18 cellular contexts compared by ENCODE assay signal in genomic region chr9:78324682-78325081, GRCh38. TPM values are rescaled to one million over a fixed set of nuclear protein-coding genes. Genes with fewer than 3 reads are reported as not detected.
A peak's percentile ranks its signal among the peaks of the same experiment; 100 is the strongest.
DNase-seq lines count a peak whose midpoint lies in the region; ATAC-seq and TF ChIP-seq lines count a peak whose summit lies in the region.
"Had no signal": no experiment of that assay in that cellular context is flagged by ENCODE, and none has a peak within 500 bp of the region (broad histone marks: within the 10 kb centered on the region; RNA-seq: fewer than 3 reads in every experiment).

No MANE protein-coding gene starts in this region.

- H3K27me3 Mint-ChIP-seq in WTC11 (ENCODE audit: low read depth) (no peaks in the 10 kb centered on the region), glutamatergic neuron (ENCODE audit: unreplicated experiment) (peaks cover 2% of the 10 kb centered on the region), osteocyte (ENCODE audit: unreplicated experiment) (no peaks in the 10 kb centered on the region)
- H3K27me3 Mint-ChIP-seq: IgD-negative memory B cell had no signal

- no peak for TF ChIP-seq CTCF in WTC11 (IDR thresholded peaks at IDR 0.05)
- no peak for TF ChIP-seq CTCF in glutamatergic neuron (IDR thresholded peaks at IDR 0.05; ENCODE audit: partially characterized antibody, unreplicated experiment)
- no peak for TF ChIP-seq CTCF in osteocyte (IDR thresholded peaks at IDR 0.05)
- TF ChIP-seq CTCF in mucosa of descending colon (IDR thresholded peaks at IDR 0.05): no peak

- ATAC-seq in WTC11: no peak
- ATAC-seq in mucosa of descending colon: no peak
- ATAC-seq: A549 had no signal

- H3K9ac ChIP-seq in BLaER1 treated with 17β-estradiol and CSF1 and Interleukin-3, amounts not matched to agents 10 nM and 100 nM: no peak overlapping the region

- DNase-seq in WTC11 (ENCODE audit: low spot score) (no peak), glutamatergic neuron (no peak), osteocyte (ENCODE audit: extremely low spot score, unreplicated experiment) (no peak), mucosa of descending colon (no peak), NCI-H2196 treated with DMSO at 0.1 percent for 48 hours (lab: John Stamatoyannopoulos, UW; ENCODE audit: unreplicated experiment) (no peak)
- DNase-seq in activated T-cell treated with anti-CD3 and anti-CD28 coated beads, Interleukin-2, amount 50 U/mL, for 48 hours: no peak
- DNase-seq: DMS79, H7, Kasumi-1, MG63, NCI-H1092, NCI-H1436 treated with DMSO at 0.1 percent for 48 hours, NCI-H774, Right ventricle myocardium superior had no signal

- H3K36me3 ChIP-seq in BLaER1 treated with 17β-estradiol and CSF1 and Interleukin-3, amounts not matched to agents 10 nM and 100 nM: peaks cover 31 to 98% (median 83%) of the 10 kb centered on the region in 11 experiments
- H3K36me3 ChIP-seq in mucosa of descending colon (ENCODE audit: low read depth): no peaks in the 10 kb centered on the region

- H3K27me3 ChIP-seq in BLaER1 treated with 17β-estradiol and CSF1 and Interleukin-3, amounts not matched to agents 10 nM and 100 nM: no peaks in the 10 kb centered on the region
- H3K27me3 ChIP-seq: MG63 had no signal

- peak overlapping the region; percentile 65 for H3K27ac Mint-ChIP-seq in WTC11
- H3K27ac Mint-ChIP-seq in glutamatergic neuron (ENCODE audit: unreplicated experiment): peak overlapping the region; percentile 96
- H3K27ac Mint-ChIP-seq in osteocyte (ENCODE audit: unreplicated experiment): peak overlapping the region; percentile 71
- H3K27ac Mint-ChIP-seq: IgD-negative memory B cell had no signal

- CTCF ChIA-PET in WTC11 (lab: Charles Lee): no interaction called here

- peak overlapping the region in 7 of 11 experiments; percentile 16 to 52 (median 30); a peak in 7 of 22 replicates for H3K4me2 ChIP-seq in BLaER1 treated with 17β-estradiol and CSF1 and Interleukin-3, amounts not matched to agents 10 nM and 100 nM
- H3K4me2 ChIP-seq: A549 had no signal

- H3K36me3 Mint-ChIP-seq in WTC11 (peaks cover 88% of the 10 kb centered on the region), glutamatergic neuron (ENCODE audit: unreplicated experiment) (peaks cover 20% of the 10 kb centered on the region), osteocyte (ENCODE audit: unreplicated experiment) (peaks cover 55% of the 10 kb centered on the region)

- peaks cover 16 to 26% (median 23%) of the 10 kb centered on the region in 10 experiments; a peak in 18 of 20 replicates for H3K4me1 ChIP-seq in BLaER1 treated with 17β-estradiol and CSF1 and Interleukin-3, amounts not matched to agents 10 nM and 100 nM
- H3K4me1 ChIP-seq in mucosa of descending colon (ENCODE audit: low read depth): no peaks in the 10 kb centered on the region
- H3K4me1 ChIP-seq: A549 had no signal

- H3K9me3 ChIP-seq in BLaER1 treated with 17β-estradiol and CSF1 and Interleukin-3, amounts not matched to agents 10 nM and 100 nM (replicated peaks in 1 of 11): peaks cover 0 to under 1% (median 0%) of the 10 kb centered on the region in 11 experiments; a peak in 1 of 22 replicates
- H3K9me3 ChIP-seq in mucosa of descending colon: no peaks in the 10 kb centered on the region
- H3K9me3 ChIP-seq: A549, MG63 had no signal

- intact Hi-C loops in mucosa of descending colon (cut with DNase I, micrococcal nuclease): no loop called here

- H4K20me1 ChIP-seq in BLaER1 treated with 17β-estradiol and CSF1 and Interleukin-3, amounts not matched to agents 10 nM and 100 nM: peaks cover 0 to 71% (median 0%) of the 10 kb centered on the region in 11 experiments; a peak in 6 of 22 replicates

- H3K9me3 Mint-ChIP-seq in WTC11 (no peaks in the 10 kb centered on the region; the same call in 1 of the 2 replicates), glutamatergic neuron (ENCODE audit: unreplicated experiment) (peaks cover 4% of the 10 kb centered on the region), osteocyte (ENCODE audit: unreplicated experiment) (no peaks in the 10 kb centered on the region)
- H3K9me3 Mint-ChIP-seq: IgD-negative memory B cell had no signal

- H3K4me3 ChIP-seq in BLaER1 treated with 17β-estradiol and CSF1 and Interleukin-3, amounts not matched to agents 10 nM and 100 nM: no peak overlapping the region
- no peak overlapping the region for H3K4me3 ChIP-seq in mucosa of descending colon
- H3K4me3 ChIP-seq: A549, MG63 had no signal

- H3K4me1 Mint-ChIP-seq in WTC11 (peaks cover 22% of the 10 kb centered on the region), glutamatergic neuron (ENCODE audit: low read depth, unreplicated experiment) (peaks cover 16% of the 10 kb centered on the region), osteocyte (ENCODE audit: unreplicated experiment) (peaks cover 25% of the 10 kb centered on the region)
- H3K4me1 Mint-ChIP-seq: IgD-negative memory B cell had no signal

- no peak overlapping the region for H3K27ac ChIP-seq in BLaER1 treated with 17β-estradiol and CSF1 and Interleukin-3, amounts not matched to agents 10 nM and 100 nM
- H3K27ac ChIP-seq: A549, C4-2B had no signal

- no peak overlapping the region for H3K4me3 Mint-ChIP-seq in WTC11
- no peak overlapping the region for H3K4me3 Mint-ChIP-seq in glutamatergic neuron (ENCODE audit: unreplicated experiment)
- no peak overlapping the region for H3K4me3 Mint-ChIP-seq in osteocyte (ENCODE audit: unreplicated experiment)
- H3K4me3 Mint-ChIP-seq: IgD-negative memory B cell had no signal

- POLR2A ChIA-PET in WTC11 (lab: Charles Lee): interaction anchor here (0.7 to 2.0 kb wide), 2 partner anchors 10 to 43 kb away, joined by 3 to 8 read pairs; no protein-coding TSS in a partner anchor

TF ChIP-seq in WTC11, 78 proteins besides CTCF, POLR2A, EP300 and RAD21 (continues in another document):
- TF ChIP-seq NFE2L1 (CRISPR knock-in tag; IDR thresholded peaks at IDR 0.05) (no peak), NR2C2 (CRISPR knock-in tag; IDR thresholded peaks at IDR 0.05) (no peak), ZMAT4 (CRISPR knock-in tag; IDR thresholded peaks at IDR 0.05) (no peak), ZNF232 (CRISPR knock-in tag; IDR thresholded peaks at IDR 0.05) (no peak), MXD4 (CRISPR knock-in tag; IDR thresholded peaks at IDR 0.05; ENCODE audit: borderline replicate concordance) (no peak), PREB (CRISPR knock-in tag; IDR thresholded peaks at IDR 0.05; ENCODE audit: borderline replicate concordance) (no peak), CREB1 (CRISPR knock-in tag; IDR thresholded peaks at IDR 0.05) (no peak), GRHL2 (CRISPR knock-in tag; IDR thresholded peaks at IDR 0.05; ENCODE audit: insufficient replicate concordance, severe bottlenecking) (no peak), HMGA2 (CRISPR knock-in tag; IDR thresholded peaks at IDR 0.05) (no peak), ZNF416 (CRISPR knock-in tag; IDR thresholded peaks at IDR 0.05) (no peak)
- TF ChIP-seq, protein P1, sequence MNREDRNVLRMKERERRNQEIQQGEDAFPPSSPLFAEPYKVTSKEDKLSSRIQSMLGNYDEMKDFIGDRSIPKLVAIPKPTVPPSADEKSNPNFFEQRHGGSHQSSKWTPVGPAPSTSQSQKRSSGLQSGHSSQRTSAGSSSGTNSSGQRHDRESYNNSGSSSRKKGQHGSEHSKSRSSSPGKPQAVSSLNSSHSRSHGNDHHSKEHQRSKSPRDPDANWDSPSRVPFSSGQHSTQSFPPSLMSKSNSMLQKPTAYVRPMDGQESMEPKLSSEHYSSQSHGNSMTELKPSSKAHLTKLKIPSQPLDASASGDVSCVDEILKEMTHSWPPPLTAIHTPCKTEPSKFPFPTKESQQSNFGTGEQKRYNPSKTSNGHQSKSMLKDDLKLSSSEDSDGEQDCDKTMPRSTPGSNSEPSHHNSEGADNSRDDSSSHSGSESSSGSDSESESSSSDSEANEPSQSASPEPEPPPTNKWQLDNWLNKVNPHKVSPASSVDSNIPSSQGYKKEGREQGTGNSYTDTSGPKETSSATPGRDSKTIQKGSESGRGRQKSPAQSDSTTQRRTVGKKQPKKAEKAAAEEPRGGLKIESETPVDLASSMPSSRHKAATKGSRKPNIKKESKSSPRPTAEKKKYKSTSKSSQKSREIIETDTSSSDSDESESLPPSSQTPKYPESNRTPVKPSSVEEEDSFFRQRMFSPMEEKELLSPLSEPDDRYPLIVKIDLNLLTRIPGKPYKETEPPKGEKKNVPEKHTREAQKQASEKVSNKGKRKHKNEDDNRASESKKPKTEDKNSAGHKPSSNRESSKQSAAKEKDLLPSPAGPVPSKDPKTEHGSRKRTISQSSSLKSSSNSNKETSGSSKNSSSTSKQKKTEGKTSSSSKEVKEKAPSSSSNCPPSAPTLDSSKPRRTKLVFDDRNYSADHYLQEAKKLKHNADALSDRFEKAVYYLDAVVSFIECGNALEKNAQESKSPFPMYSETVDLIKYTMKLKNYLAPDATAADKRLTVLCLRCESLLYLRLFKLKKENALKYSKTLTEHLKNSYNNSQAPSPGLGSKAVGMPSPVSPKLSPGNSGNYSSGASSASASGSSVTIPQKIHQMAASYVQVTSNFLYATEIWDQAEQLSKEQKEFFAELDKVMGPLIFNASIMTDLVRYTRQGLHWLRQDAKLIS (CRISPR knock-in tag; IDR thresholded peaks at IDR 0.05; ENCODE audit: borderline replicate concordance): no peak
- TF ChIP-seq, protein P2, sequence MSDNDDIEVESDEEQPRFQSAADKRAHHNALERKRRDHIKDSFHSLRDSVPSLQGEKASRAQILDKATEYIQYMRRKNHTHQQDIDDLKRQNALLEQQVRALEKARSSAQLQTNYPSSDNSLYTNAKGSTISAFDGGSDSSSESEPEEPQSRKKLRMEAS (CRISPR knock-in tag; IDR thresholded peaks at IDR 0.05): no peak

RNA-seq across cellular contexts. Expression of gene PSAT1, which starts 27.8 kb away (rescaled TPM):
- total RNA-seq in WTC11 (2021) (169 to 240 TPM (median 173 TPM) in 3 replicates), glutamatergic neuron (ENCODE audit: unreplicated experiment) (83.3 TPM), osteocyte (171 and 179 TPM in 2 replicates), mucosa of descending colon (1 to 10 TPM; 1.2 to 7.2 (median 3.4) TPM)

Comparison
In these comparisons a context has a peak if more than half of its experiments do, and no peak if none do; other contexts are left out.
1. RNA of gene PSAT1, which starts 27.8 kb away (total RNA-seq): 169 to 240 TPM in WTC11, 171 to 179 TPM in osteocyte and 83.3 TPM in glutamatergic neuron (single experiment); 1.2 to 7.2 TPM in mucosa of descending colon; every median in the first group is over 10 times any median in the second.
2. Peak in every context shown above with its lines, with median percentiles within 50 percentile points of each other: H3K27ac Mint-ChIP-seq.